In genomic region chr19:3700242-3701032, GRCh38 we compare ENCODE assay signal across 1 cellular context.
TF ChIP-seq lines count a peak whose summit lies in the region.

Gene PIP5K1C (minus strand): TSS chr19:3700468. CDS start chr19:3700390, 78 bp downstream.

TF ChIP-seq in HepG2, 621 proteins besides CTCF, POLR2A, EP300 and RAD21 (continued from another document and continues in another):
- TF ChIP-seq ZFAT (CRISPR knock-in tag; conservative IDR thresholded peaks at IDR 0.05) (no peak), SP5 (CRISPR knock-in tag; IDR thresholded peaks at IDR 0.05; ENCODE audit: borderline replicate concordance, low read depth) (no peak), ZNF564 (CRISPR knock-in tag; IDR thresholded peaks at IDR 0.05) (no peak), ZNF24 (IDR thresholded peaks at IDR 0.05) (no peak), ZMAT3 (CRISPR knock-in tag; conservative IDR thresholded peaks at IDR 0.05) (0 out of 2 replicates have a peak, but pooled peaks have one; percentile 52), ZNF205 (CRISPR knock-in tag; IDR thresholded peaks at IDR 0.05) (no peak), ZSCAN12 (CRISPR knock-in tag; IDR thresholded peaks at IDR 0.05) (no peak), PRDM4 (CRISPR knock-in tag; IDR thresholded peaks at IDR 0.05; ENCODE audit: borderline replicate concordance) (no peak), ZNF296 (CRISPR knock-in tag; conservative IDR thresholded peaks at IDR 0.05) (no peak), SPEN (CRISPR knock-in tag; IDR thresholded peaks at IDR 0.05; ENCODE audit: low read depth) (peak; percentile 61), FOXM1 (CRISPR knock-in tag; IDR thresholded peaks at IDR 0.05) (no peak), SOX5 (CRISPR knock-in tag; IDR thresholded peaks at IDR 0.05; ENCODE audit: borderline replicate concordance) (peak; percentile 21; the same call in 1 of the 2 replicates), MAF1 (CRISPR knock-in tag; IDR thresholded peaks at IDR 0.05; ENCODE audit: borderline replicate concordance) (no peak), KLF9 (CRISPR knock-in tag; IDR thresholded peaks at IDR 0.05; ENCODE audit: low read depth) (no peak), ZNF331 (CRISPR knock-in tag; IDR thresholded peaks at IDR 0.05) (no peak), ZBTB34 (CRISPR knock-in tag; IDR thresholded peaks at IDR 0.05) (no peak), SKI (IDR thresholded peaks at IDR 0.05; ENCODE audit: partially characterized antibody) (peak; percentile 30), SALL2 (CRISPR knock-in tag; IDR thresholded peaks at IDR 0.05) (no peak), ZBTB40 (IDR thresholded peaks at IDR 0.05) (no peak), ZBTB40 (CRISPR knock-in tag; IDR thresholded peaks at IDR 0.05) (no peak), ARHGAP35 (CRISPR knock-in tag; IDR thresholded peaks at IDR 0.05; ENCODE audit: borderline replicate concordance) (no peak), ZNF550 (CRISPR knock-in tag; IDR thresholded peaks at IDR 0.05; ENCODE audit: borderline replicate concordance) (no peak), ZHX1 (CRISPR knock-in tag; IDR thresholded peaks at IDR 0.05; ENCODE audit: low read depth) (no peak), NR3C1 (CRISPR knock-in tag; IDR thresholded peaks at IDR 0.05) (no peak), ATF2 (CRISPR knock-in tag; IDR thresholded peaks at IDR 0.05) (no peak), ZNF569 (CRISPR knock-in tag; IDR thresholded peaks at IDR 0.05; ENCODE audit: borderline replicate concordance) (no peak), POLR2G (IDR thresholded peaks at IDR 0.05; ENCODE audit: low read depth, low read length) (peak; percentile 36; the same call in 1 of the 2 replicates), HMGXB4 (CRISPR knock-in tag; IDR thresholded peaks at IDR 0.05; ENCODE audit: borderline replicate concordance in 1 of 2, low read depth in 1 of 2) (0 out of 4 replicates have a peak, but pooled peaks have one; percentile 4 to 66), ZZZ3 (CRISPR knock-in tag; IDR thresholded peaks at IDR 0.05; ENCODE audit: borderline replicate concordance) (no peak), ZNF777 (CRISPR knock-in tag; IDR thresholded peaks at IDR 0.05) (no peak), LRRFIP1 (CRISPR knock-in tag; conservative IDR thresholded peaks at IDR 0.05) (no peak), E2F1 (CRISPR knock-in tag; IDR thresholded peaks at IDR 0.05) (no peak), GLMP (CRISPR knock-in tag; IDR thresholded peaks at IDR 0.05; ENCODE audit: borderline replicate concordance) (no peak)
